2 cellular contexts compared by ENCODE assay signal in the genomic region with DNA sequence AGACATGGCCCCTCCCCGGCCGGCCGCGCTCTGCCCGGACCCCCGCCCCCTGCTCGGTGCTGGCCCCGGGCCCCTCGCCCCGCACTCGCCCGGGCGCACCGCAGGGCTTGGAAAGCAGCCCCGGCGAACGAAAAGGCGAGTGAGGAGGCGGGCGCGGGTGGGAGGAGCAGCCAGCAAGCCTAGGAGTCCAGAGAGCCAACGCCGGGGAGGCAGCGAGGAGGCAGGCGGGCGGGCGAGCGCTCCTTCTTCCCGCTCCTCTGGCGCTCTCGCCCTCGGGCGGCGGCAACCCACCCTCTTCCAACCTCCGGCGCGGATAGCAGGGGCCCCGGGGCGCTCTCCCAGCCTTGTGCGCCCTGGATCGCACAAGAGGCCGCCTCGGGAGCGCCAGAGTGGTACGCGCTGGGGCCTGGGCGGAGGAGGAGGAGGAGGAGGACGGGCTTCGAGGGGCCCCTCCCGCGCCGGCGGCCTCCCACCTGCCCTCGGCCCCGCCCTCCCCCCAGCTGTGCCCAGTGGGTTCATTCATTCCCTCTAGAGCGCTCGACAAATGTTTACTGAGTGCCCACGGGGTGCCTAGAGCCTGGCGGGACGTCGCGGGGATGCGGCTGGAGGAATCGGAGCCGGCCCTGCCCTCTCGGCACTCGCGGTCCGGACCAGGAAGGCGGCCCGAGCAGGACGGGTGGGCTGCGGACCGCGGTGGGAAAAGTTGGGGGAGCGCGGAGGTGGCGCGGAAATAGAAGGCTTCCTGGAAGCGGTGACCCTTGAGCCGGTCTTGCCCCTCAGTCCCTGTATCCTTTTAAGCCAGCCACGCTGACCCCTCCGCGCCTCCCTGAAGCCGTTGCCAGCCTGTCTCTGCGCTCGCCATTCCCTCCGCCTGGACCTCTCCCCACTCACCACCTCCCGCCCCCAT.
TF ChIP-seq lines count a peak whose summit lies in the region.

A gene (minus strand): TSS at position 391 of the 907 bp plus-strand sequence. CDS start 519 bp downstream, outside the sequence.

TF ChIP-seq in SK-N-SH, 30 proteins besides CTCF, POLR2A, EP300 and RAD21 (continued from another document):
- TF ChIP-seq, protein P1, sequence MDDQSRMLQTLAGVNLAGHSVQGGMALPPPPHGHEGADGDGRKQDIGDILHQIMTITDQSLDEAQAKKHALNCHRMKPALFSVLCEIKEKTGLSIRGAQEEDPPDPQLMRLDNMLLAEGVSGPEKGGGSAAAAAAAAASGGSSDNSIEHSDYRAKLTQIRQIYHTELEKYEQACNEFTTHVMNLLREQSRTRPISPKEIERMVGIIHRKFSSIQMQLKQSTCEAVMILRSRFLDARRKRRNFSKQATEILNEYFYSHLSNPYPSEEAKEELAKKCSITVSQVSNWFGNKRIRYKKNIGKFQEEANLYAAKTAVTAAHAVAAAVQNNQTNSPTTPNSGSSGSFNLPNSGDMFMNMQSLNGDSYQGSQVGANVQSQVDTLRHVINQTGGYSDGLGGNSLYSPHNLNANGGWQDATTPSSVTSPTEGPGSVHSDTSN (IDR thresholded peaks at IDR 0.05) = no peak
- TF ChIP-seq, protein P2, sequence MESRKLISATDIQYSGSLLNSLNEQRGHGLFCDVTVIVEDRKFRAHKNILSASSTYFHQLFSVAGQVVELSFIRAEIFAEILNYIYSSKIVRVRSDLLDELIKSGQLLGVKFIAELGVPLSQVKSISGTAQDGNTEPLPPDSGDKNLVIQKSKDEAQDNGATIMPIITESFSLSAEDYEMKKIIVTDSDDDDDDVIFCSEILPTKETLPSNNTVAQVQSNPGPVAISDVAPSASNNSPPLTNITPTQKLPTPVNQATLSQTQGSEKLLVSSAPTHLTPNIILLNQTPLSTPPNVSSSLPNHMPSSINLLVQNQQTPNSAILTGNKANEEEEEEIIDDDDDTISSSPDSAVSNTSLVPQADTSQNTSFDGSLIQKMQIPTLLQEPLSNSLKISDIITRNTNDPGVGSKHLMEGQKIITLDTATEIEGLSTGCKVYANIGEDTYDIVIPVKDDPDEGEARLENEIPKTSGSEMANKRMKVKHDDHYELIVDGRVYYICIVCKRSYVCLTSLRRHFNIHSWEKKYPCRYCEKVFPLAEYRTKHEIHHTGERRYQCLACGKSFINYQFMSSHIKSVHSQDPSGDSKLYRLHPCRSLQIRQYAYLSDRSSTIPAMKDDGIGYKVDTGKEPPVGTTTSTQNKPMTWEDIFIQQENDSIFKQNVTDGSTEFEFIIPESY (IDR thresholded peaks at IDR 0.05; ENCODE audit: borderline replicate concordance, low read depth) = no peak
- TF ChIP-seq EZH2phosphoT487 (IDR thresholded peaks at IDR 0.05; ENCODE audit: borderline replicate concordance, low read depth) (no peak), RCOR1 (IDR thresholded peaks at IDR 0.05; ENCODE audit: low read length) (no peak), ELF1 (IDR thresholded peaks at IDR 0.05) (no peak), POLR2AphosphoS5 (IDR thresholded peaks at IDR 0.05; ENCODE audit: low read depth, low read length) (no peak)
- TF ChIP-seq, protein P3, sequence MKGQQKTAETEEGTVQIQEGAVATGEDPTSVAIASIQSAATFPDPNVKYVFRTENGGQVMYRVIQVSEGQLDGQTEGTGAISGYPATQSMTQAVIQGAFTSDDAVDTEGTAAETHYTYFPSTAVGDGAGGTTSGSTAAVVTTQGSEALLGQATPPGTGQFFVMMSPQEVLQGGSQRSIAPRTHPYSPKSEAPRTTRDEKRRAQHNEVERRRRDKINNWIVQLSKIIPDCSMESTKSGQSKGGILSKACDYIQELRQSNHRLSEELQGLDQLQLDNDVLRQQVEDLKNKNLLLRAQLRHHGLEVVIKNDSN (IDR thresholded peaks at IDR 0.05; ENCODE audit: borderline replicate concordance, low read depth) = no peak
- TF ChIP-seq, protein P4, sequence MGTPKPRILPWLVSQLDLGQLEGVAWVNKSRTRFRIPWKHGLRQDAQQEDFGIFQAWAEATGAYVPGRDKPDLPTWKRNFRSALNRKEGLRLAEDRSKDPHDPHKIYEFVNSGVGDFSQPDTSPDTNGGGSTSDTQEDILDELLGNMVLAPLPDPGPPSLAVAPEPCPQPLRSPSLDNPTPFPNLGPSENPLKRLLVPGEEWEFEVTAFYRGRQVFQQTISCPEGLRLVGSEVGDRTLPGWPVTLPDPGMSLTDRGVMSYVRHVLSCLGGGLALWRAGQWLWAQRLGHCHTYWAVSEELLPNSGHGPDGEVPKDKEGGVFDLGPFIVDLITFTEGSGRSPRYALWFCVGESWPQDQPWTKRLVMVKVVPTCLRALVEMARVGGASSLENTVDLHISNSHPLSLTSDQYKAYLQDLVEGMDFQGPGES (IDR thresholded peaks at IDR 0.05; ENCODE audit: low read depth, low read length) = no peak

TF ChIP-seq in SK-N-SH treated with all-trans-retinoic acid at 6 μM for 48 hours, 23 proteins besides CTCF, POLR2A, EP300 and RAD21 (continued from another document):
- TF ChIP-seq, protein P5, sequence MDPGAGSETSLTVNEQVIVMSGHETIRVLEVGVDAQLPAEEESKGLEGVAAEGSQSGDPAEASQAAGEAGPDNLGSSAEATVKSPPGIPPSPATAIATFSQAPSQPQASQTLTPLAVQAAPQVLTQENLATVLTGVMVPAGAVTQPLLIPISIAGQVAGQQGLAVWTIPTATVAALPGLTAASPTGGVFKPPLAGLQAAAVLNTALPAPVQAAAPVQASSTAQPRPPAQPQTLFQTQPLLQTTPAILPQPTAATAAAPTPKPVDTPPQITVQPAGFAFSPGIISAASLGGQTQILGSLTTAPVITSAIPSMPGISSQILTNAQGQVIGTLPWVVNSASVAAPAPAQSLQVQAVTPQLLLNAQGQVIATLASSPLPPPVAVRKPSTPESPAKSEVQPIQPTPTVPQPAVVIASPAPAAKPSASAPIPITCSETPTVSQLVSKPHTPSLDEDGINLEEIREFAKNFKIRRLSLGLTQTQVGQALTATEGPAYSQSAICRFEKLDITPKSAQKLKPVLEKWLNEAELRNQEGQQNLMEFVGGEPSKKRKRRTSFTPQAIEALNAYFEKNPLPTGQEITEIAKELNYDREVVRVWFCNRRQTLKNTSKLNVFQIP (CRISPR knock-in tag; IDR thresholded peaks at IDR 0.05; ENCODE audit: borderline replicate concordance, low read depth) = no peak
- TF ChIP-seq PPARA (CRISPR knock-in tag; IDR thresholded peaks at IDR 0.05; ENCODE audit: borderline replicate concordance) (no peak), ISL1 (CRISPR knock-in tag; IDR thresholded peaks at IDR 0.05) (no peak), ZNF70 (CRISPR knock-in tag; IDR thresholded peaks at IDR 0.05) (no peak)
- TF ChIP-seq, protein P6, sequence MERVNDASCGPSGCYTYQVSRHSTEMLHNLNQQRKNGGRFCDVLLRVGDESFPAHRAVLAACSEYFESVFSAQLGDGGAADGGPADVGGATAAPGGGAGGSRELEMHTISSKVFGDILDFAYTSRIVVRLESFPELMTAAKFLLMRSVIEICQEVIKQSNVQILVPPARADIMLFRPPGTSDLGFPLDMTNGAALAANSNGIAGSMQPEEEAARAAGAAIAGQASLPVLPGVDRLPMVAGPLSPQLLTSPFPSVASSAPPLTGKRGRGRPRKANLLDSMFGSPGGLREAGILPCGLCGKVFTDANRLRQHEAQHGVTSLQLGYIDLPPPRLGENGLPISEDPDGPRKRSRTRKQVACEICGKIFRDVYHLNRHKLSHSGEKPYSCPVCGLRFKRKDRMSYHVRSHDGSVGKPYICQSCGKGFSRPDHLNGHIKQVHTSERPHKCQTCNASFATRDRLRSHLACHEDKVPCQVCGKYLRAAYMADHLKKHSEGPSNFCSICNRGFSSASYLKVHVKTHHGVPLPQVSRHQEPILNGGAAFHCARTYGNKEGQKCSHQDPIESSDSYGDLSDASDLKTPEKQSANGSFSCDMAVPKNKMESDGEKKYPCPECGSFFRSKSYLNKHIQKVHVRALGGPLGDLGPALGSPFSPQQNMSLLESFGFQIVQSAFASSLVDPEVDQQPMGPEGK (CRISPR knock-in tag; IDR thresholded peaks at IDR 0.05; ENCODE audit: borderline replicate concordance) = no peak
